9 cellular contexts compared by ENCODE assay signal in the genomic region with DNA sequence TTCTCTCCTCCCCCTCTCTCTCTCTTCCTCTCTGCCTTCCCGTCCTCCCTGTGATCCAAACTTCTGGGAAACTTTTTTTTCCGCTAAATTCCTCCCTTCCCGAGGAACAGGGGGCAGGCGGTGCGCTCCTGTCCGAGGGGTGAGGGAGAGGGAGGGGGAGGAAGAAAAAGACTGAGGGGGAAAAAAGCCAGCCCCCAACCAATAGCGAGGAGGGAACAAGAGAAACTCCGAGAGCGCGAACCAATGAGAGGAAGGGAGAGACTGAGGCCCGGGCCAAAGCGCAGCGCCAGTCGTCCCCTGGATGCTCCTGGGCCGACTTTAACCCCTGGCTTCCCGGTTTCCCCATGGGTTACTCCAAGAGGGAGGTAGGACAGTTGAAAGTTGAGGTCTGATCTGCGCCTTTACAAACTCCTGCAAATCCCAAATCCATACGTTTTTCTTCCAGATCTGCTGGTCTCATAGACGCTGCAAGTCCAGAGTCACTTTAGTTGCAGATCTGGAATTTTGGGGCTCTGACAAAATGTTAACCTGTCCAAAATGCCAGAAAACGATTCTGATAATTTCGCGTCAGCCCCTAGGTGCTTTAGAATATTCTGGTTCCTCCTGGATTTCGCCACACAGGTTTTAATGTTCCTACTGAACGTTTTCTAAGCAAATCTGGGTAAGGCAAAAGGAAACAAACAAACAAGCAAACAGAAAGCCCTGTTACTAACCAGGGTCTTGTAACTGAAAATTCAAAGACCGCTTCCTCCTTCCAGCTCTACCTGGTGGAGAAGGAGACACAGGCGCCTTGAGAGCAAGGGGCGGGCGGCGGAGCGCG. TPM values are rescaled to one million over a fixed set of nuclear protein-coding genes. Genes with fewer than 3 reads are reported as not detected.
DNase-seq lines count a peak whose midpoint lies in the region; ATAC-seq and TF ChIP-seq lines count a peak whose summit lies in the region.
"Had no signal": no experiment of that assay in that cellular context is flagged by ENCODE, and none has a peak within 500 bp of the region (broad histone marks: within the 10 kb centered on the region; RNA-seq: fewer than 3 reads in every experiment).

Gene TBX15, minus strand, starts transcription at position 158 of the 820 bp plus-strand sequence. CDS start 548 bp downstream, outside the sequence.

- no TSS peak for BruUV-seq in mammary epithelial cell (replicated peaks; lab: Mats Ljungman, UMichigan)

- H3K36me3 ChIP-seq in HUES64 (ENCODE audit: insufficient read depth, low read length) (no peaks in the 10 kb centered on the region), mammary epithelial cell (ENCODE audit: insufficient read depth, low read length) (no peaks in the 10 kb centered on the region)

- peaks cover 99% of the 10 kb centered on the region for H3K27me3 Mint-ChIP-seq in stimulated activated naive CD8-positive, alpha-beta T cell treated with anti-CD3 and anti-CD28 coated beads, Interleukin-15, amount 100 ng/mL, for 72 hours

- ATAC-seq in stimulated activated naive CD8-positive, alpha-beta T cell treated with anti-CD3 and anti-CD28 coated beads, Interleukin-15, amount 100 ng/mL, for 72 hours = no peak

- peak within 1 kb of the TSS; percentile 55 to 78 for H3K4me3 Mint-ChIP-seq in stimulated activated naive CD8-positive, alpha-beta T cell treated with anti-CD3 and anti-CD28 coated beads, Interleukin-15, amount 100 ng/mL, for 72 hours

- no peaks in the 10 kb centered on the region for H3K79me2 ChIP-seq in mammary epithelial cell (ENCODE audit: insufficient read depth, low read length)

- 4% methylated on average over 27 of the region's 31 CpGs for whole genome bisulfite sequencing in HUES64
- WGBS in mammary epithelial cell (ENCODE audit: low coverage, missing lambda C conversion rate) = 31% methylated on average over 19 of the region's 31 CpGs

- H2AFZ ChIP-seq in mammary epithelial cell (ENCODE audit: low read depth, low read length) = peak within 1 kb of the TSS; percentile 79

- H3K4me3 ChIP-seq in HUES64 (ENCODE audit: low read length) (peak within 1 kb of the TSS; percentile 60), mammary epithelial cell (replicated peaks in 1 of 3; ENCODE audit: insufficient read depth in 1 of 3, low read depth in 2 of 3, low read length in 3 of 3) (peak within 1 kb of the TSS; percentile 5 to 37 (median 34))

- no peak for TF ChIP-seq CTCF in mammary epithelial cell (conservative IDR thresholded peaks at IDR 0.05 in 1 of 2, IDR thresholded peaks at IDR 0.05 in 1 of 2; ENCODE audit: extremely low read depth in 1 of 2, insufficient read depth in 1 of 2, low read depth in 1 of 2, low read length in 2 of 2)

- H3K4me2 ChIP-seq in mammary epithelial cell (ENCODE audit: insufficient read depth, low read depth, low read length) = peak within 1 kb of the TSS; percentile 78

- in situ Hi-C loops in mammary epithelial cell (cut with MboI; ENCODE audit: low sequenced_read_pairs in 2 of 2) = no loop called here

- peaks cover 100% of the 10 kb centered on the region for H3K27me3 ChIP-seq in HUES64 (ENCODE audit: insufficient read depth, low read length)
- peaks cover 35% of the 10 kb centered on the region for H3K27me3 ChIP-seq in mammary epithelial cell (ENCODE audit: insufficient read depth, low read length)
- H3K27me3 ChIP-seq in layer of hippocampus (ENCODE audit: control insufficient read depth, insufficient read depth, low read length) = peaks cover 23% of the 10 kb centered on the region

- H3K27ac ChIP-seq in HUES64 (ENCODE audit: low read depth, low read length) (no peak within 1 kb of the TSS), mammary epithelial cell (ENCODE audit: insufficient read depth, low read depth, low read length) (no peak within 1 kb of the TSS), layer of hippocampus (ENCODE audit: low read depth, low read length) (peak within 1 kb of the TSS; percentile 18)

- DNase-seq in mammary epithelial cell (no peak), posterior vena cava (ENCODE audit: low spot score) (no peak), NCI-H2081 treated with DMSO at 0.1 percent for 48 hours (lab: John Stamatoyannopoulos, UW) (no peak), NCI-H2196 (lab: John Stamatoyannopoulos, UW; ENCODE audit: unreplicated experiment) (no peak)
- DNase-seq in stimulated activated naive CD8-positive, alpha-beta T cell treated with anti-CD3 and anti-CD28 coated beads, Interleukin-15, amount 100 ng/mL, for 72 hours = no peak
- DNase-seq: stimulated activated naive CD4-positive, alpha-beta T cell had no signal

- H3K9ac ChIP-seq in HUES64 (ENCODE audit: low read depth, low read length) = peak within 1 kb of the TSS; percentile 41; the same call in 1 of the 2 replicates
- no peak within 1 kb of the TSS for H3K9ac ChIP-seq in mammary epithelial cell (ENCODE audit: insufficient read depth, low read length)

- H3K4me1 ChIP-seq in HUES64 (ENCODE audit: insufficient read depth, low read length) (peaks cover 41% of the 10 kb centered on the region), mammary epithelial cell (ENCODE audit: insufficient read depth, low read length) (peaks cover 10% of the 10 kb centered on the region)

- H3K9me3 ChIP-seq in HUES64 (ENCODE audit: insufficient read depth, low read depth, low read length) (no peaks in the 10 kb centered on the region), mammary epithelial cell (replicated peaks; ENCODE audit: insufficient read depth, low read length) (peaks cover 9% of the 10 kb centered on the region)

- no peaks in the 10 kb centered on the region for H4K20me1 ChIP-seq in mammary epithelial cell (ENCODE audit: insufficient read depth, low read length)

- peaks cover 78% of the 10 kb centered on the region for H3K4me1 Mint-ChIP-seq in stimulated activated naive CD8-positive, alpha-beta T cell treated with anti-CD3 and anti-CD28 coated beads, Interleukin-15, amount 100 ng/mL, for 72 hours

- H3K9me3 Mint-ChIP-seq in stimulated activated naive CD8-positive, alpha-beta T cell treated with anti-CD3 and anti-CD28 coated beads, Interleukin-15, amount 100 ng/mL, for 72 hours = peaks cover 8 to 10% of the 10 kb centered on the region in 2 donors

- peak within 1 kb of the TSS in 1 of 2 donors; percentile 49 for H3K27ac Mint-ChIP-seq in stimulated activated naive CD8-positive, alpha-beta T cell treated with anti-CD3 and anti-CD28 coated beads, Interleukin-15, amount 100 ng/mL, for 72 hours

- CTCF ChIA-PET in mammary epithelial cell (lab: Charles Lee; ENCODE audit: low non-redundant PET) = no interaction called here

- intact Hi-C loops in mammary epithelial cell (cut with micrococcal nuclease) (no loop called here), posterior vena cava (cut with DNase I) (loop anchor here in 1 of 2 donors (10.0 kb wide), 1 partner anchor 234 kb away; no protein-coding TSS in a partner anchor)

- dilution Hi-C loops in mammary epithelial cell (cut with HindIII; ENCODE audit: low sequenced_read_pairs) = no loop called here

RNA-seq across cellular contexts. Expression of gene TBX15, which starts in this region (rescaled TPM):
- 3.1 TPM for polyA plus RNA-seq in HUES64 (2013, experiment 1 of 2)
- 4.5 TPM for polyA plus RNA-seq in HUES64 (2013, experiment 2 of 2)
- under 1 TPM in 1 of 2 donors, not detected in 1; 0.17 TPM for total RNA-seq in mammary epithelial cell
- 0.01 TPM for polyA plus RNA-seq in mammary epithelial cell
- 2.3 TPM for polyA minus RNA-seq in mammary epithelial cell
- 1 to 10 TPM; 2.5 to 4.8 TPM for total RNA-seq in posterior vena cava
- total RNA-seq: glomerular endothelial cell had no signal
